13 cellular contexts compared by ENCODE assay signal in the genomic region with DNA sequence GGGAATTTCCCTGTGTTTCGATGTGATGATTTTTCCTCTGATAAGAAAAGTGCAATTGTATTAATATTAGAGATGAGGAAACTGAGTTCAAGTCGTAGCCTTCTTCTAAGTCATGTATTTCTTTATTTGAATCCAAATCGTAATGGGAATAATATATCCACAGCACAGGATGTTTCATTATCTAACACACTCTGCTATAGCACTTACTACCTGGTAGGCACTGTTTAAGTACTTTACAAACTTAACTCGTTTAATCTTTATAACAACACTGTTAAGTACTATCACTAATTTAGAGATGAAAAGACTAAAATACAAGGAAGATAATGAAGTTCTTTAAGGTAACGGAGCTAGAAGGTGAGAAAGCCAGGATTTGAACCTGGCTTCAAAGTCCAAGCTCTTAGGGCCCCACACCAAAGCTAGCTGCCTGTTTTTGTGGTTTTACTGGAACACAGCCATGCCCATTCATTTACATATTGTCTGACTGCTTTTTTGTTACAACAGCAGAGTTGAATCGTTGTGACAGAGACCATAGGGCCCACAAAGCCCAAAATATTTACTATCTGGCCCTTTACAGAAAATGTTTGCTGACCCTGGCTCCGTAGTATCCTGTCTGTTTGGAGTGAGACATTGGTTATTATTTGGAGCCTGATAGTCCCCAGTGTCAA. TPM values are rescaled to one million over a fixed set of nuclear protein-coding genes. Genes with fewer than 3 reads are reported as not detected.
DNase-seq lines count a peak whose midpoint lies in the region; ATAC-seq and TF ChIP-seq lines count a peak whose summit lies in the region.
"Had no signal": no experiment of that assay in that cellular context is flagged by ENCODE, and none has a peak within 500 bp of the region (broad histone marks: within the 10 kb centered on the region; RNA-seq: fewer than 3 reads in every experiment).

No MANE protein-coding gene starts in this region.

- H3K9me3 ChIP-seq in prostate gland = no peaks in the 10 kb centered on the region

- no peaks in the 10 kb centered on the region for H3K36me3 ChIP-seq in prostate gland

- peak; percentile 65 for ATAC-seq in GM19395 (IDR thresholded peaks at IDR 0.05; ENCODE audit: unreplicated experiment)
- peak; percentile 64 for ATAC-seq in HG03354 (IDR thresholded peaks at IDR 0.05; ENCODE audit: poor library complexity, severe bottlenecking, unreplicated experiment)
- ATAC-seq: HCT116 had no signal

- no peaks in the 10 kb centered on the region for H3K9me3 Mint-ChIP-seq in progenitor cell of endocrine pancreas (ENCODE audit: low read depth)

- H3K36me3 Mint-ChIP-seq in progenitor cell of endocrine pancreas (ENCODE audit: insufficient read depth) = no peaks in the 10 kb centered on the region

- in situ Hi-C loops in GM13976 (cut with MboI; ENCODE audit: low sequenced_read_pairs, unreplicated experiment) = no loop called here

- no peak for TF ChIP-seq CTCF in progenitor cell of endocrine pancreas (IDR thresholded peaks at IDR 0.05; ENCODE audit: unreplicated experiment)
- TF ChIP-seq CTCF in prostate gland (IDR thresholded peaks at IDR 0.05) = no peak
- no peak for TF ChIP-seq CTCF in GM13976 (IDR thresholded peaks at IDR 0.05; ENCODE audit: borderline replicate concordance, control extremely low read depth, extremely low read depth, insufficient read depth, missing control alignments)

- H3K4me1 Mint-ChIP-seq in progenitor cell of endocrine pancreas (ENCODE audit: low read depth) = peaks cover 10% of the 10 kb centered on the region

- WGBS in prostate gland = 77% methylated on average over 7 of the region's 7 CpGs

- H3K27ac ChIP-seq in prostate gland = no peak overlapping the region
- H3K27ac ChIP-seq: parathyroid adenoma had no signal

- DNase-seq in SW480 (ENCODE audit: low spot score) (peak; percentile 49), progenitor cell of endocrine pancreas (ENCODE audit: low spot score, unreplicated experiment) (no peak), SKM-1 treated with dmso at 0.1 percent for 144 hours (lab: John Stamatoyannopoulos, UW; ENCODE audit: unreplicated experiment) (no peak), prostate gland (ENCODE audit: low spot score) (no peak), GM13976 (ENCODE audit: low spot score) (no peak)
- DNase-seq: activated CD4-positive, alpha-beta T cell treated with anti-CD3 and anti-CD28 coated beads for 4 hours; DND-41; effector CD4-positive, alpha-beta T cell; NCI-H187 had no signal

- no peaks in the 10 kb centered on the region for H3K27me3 Mint-ChIP-seq in progenitor cell of endocrine pancreas

- H3K4me1 ChIP-seq in prostate gland (replicated peaks) = peaks cover 7% of the 10 kb centered on the region

- no peaks in the 10 kb centered on the region for H3K27me3 ChIP-seq in prostate gland (replicated peaks; ENCODE audit: insufficient read depth)

- TF ChIP-seq POLR2A in prostate gland (IDR thresholded peaks at IDR 0.05) = no peak

- intact Hi-C loops in prostate gland (cut with DNase I) = no loop called here

- H3K4me3 ChIP-seq in prostate gland = no peak overlapping the region

- H3K27ac Mint-ChIP-seq in progenitor cell of endocrine pancreas = peak overlapping the region; percentile 37

- no peak overlapping the region for H3K4me3 Mint-ChIP-seq in progenitor cell of endocrine pancreas (ENCODE audit: low read depth)

RNA-seq across cellular contexts. Expression of a gene that starts 9.5 kb away (rescaled TPM):
- total RNA-seq in progenitor cell of endocrine pancreas (124 and 135 TPM in 2 replicates), prostate gland (10 to 100 TPM; 75.4 to 80.4 TPM)
